16 cellular contexts compared by ENCODE assay signal in genomic region chr6:46898011-46898410, GRCh38. TPM values are rescaled to one million over a fixed set of nuclear protein-coding genes. Genes with fewer than 3 reads are reported as not detected.
DNase-seq lines count a peak whose midpoint lies in the region; ATAC-seq and TF ChIP-seq lines count a peak whose summit lies in the region.
"Had no signal": no experiment of that assay in that cellular context is flagged by ENCODE, and none has a peak within 500 bp of the region (broad histone marks: within the 10 kb centered on the region; RNA-seq: fewer than 3 reads in every experiment).

No MANE protein-coding gene starts in this region.

- H3K79me2 ChIP-seq in neural progenitor cell (ENCODE audit: low read depth) (no peaks in the 10 kb centered on the region), trophoblast cell (ENCODE audit: control insufficient read depth, insufficient read depth, low read length, poor library complexity) (no peaks in the 10 kb centered on the region)

- H3K23ac ChIP-seq in trophoblast cell (ENCODE audit: low read length), result no peak overlapping the region

- H3K36me3 ChIP-seq in left ventricle myocardium inferior (no peaks in the 10 kb centered on the region), neural progenitor cell (no peaks in the 10 kb centered on the region), aorta (ENCODE audit: control insufficient read depth in 1 of 2, insufficient read depth in 2 of 2, low read length in 1 of 2) (no peaks in the 10 kb centered on the region), trophoblast cell (ENCODE audit: control insufficient read depth in 1 of 2, insufficient read depth in 2 of 2, low read length in 2 of 2) (no peaks in the 10 kb centered on the region)
- H3K36me3 ChIP-seq: HAP-1 had no signal

- H3K9me3 Mint-ChIP-seq in endothelial cell (ENCODE audit: unreplicated experiment), result no peaks in the 10 kb centered on the region
- no peaks in the 10 kb centered on the region for H3K9me3 Mint-ChIP-seq in neural progenitor cell
- H3K9me3 Mint-ChIP-seq in HFFc6, result no peaks in the 10 kb centered on the region; the same call in 1 of the 2 replicates

- WGBS in aorta, 2 donors, result 11 to 23% methylated on average over 2 of the region's 2 CpGs
- WGBS in trophoblast cell (ENCODE audit: extremely low coverage, insufficient coverage, insufficient read length), result no CpG with 5 or more reads among the region's 2 CpGs

- DNase-seq in left ventricle myocardium inferior (no peak), cardiac septum (ENCODE audit: low spot score) (no peak), endothelial cell (ENCODE audit: low spot score) (no peak), neural progenitor cell (ENCODE audit: low spot score) (no peak), aorta (no peak), HFFc6 (no peak), trophoblast cell (no peak)
- DNase-seq: 8988T, C1 segment of cervical spinal cord, NCI-H1092, NCI-H345, NCI-H69, PC-9 had no signal

- H3K4me1 Mint-ChIP-seq in endothelial cell (ENCODE audit: unreplicated experiment) (peaks cover 69% of the 10 kb centered on the region), neural progenitor cell (no peaks in the 10 kb centered on the region), HFFc6 (ENCODE audit: low read depth) (no peaks in the 10 kb centered on the region)

- H3K4ac ChIP-seq in trophoblast cell (ENCODE audit: low read depth, low read length), result no peak overlapping the region

- no peak overlapping the region for H4K12ac ChIP-seq in trophoblast cell (ENCODE audit: low read depth, low read length)

- no peak overlapping the region for H2BK12ac ChIP-seq in trophoblast cell (ENCODE audit: low read length)

- peak overlapping the region; percentile 73 for H3K27ac ChIP-seq in left ventricle myocardium inferior (replicated peaks)
- no peak overlapping the region for H3K27ac ChIP-seq in neural progenitor cell
- no peak overlapping the region for H3K27ac ChIP-seq in aorta (ENCODE audit: low read depth in 1 of 2, low read length in 2 of 2)
- H3K27ac ChIP-seq in trophoblast cell (ENCODE audit: low read depth, low read length), result no peak overlapping the region
- H3K27ac ChIP-seq: HL-60, PC-9 had no signal

- H4K91ac ChIP-seq in trophoblast cell (ENCODE audit: low read depth, low read length), result no peak overlapping the region

- no peaks in the 10 kb centered on the region for H4K20me1 ChIP-seq in neural progenitor cell (ENCODE audit: low read depth)

- H2BK5ac ChIP-seq in trophoblast cell (ENCODE audit: low read depth, low read length, poor library complexity), result no peak overlapping the region

- H3K9ac ChIP-seq in neural progenitor cell, result no peak overlapping the region
- no peak overlapping the region for H3K9ac ChIP-seq in trophoblast cell (ENCODE audit: low read length)

- TF ChIP-seq CTCF in left ventricle myocardium inferior (IDR thresholded peaks at IDR 0.05; ENCODE audit: borderline replicate concordance), result no peak
- TF ChIP-seq CTCF in endothelial cell (IDR thresholded peaks at IDR 0.05; ENCODE audit: unreplicated experiment), result no peak
- no peak for TF ChIP-seq CTCF in neural progenitor cell (IDR thresholded peaks at IDR 0.05)
- TF ChIP-seq CTCF in HFFc6 (IDR thresholded peaks at IDR 0.05), result no peak

- H3K9me3 ChIP-seq in left ventricle myocardium inferior (replicated peaks), result no peaks in the 10 kb centered on the region
- H3K9me3 ChIP-seq in neural progenitor cell (ENCODE audit: low read depth), result no peaks in the 10 kb centered on the region
- no peaks in the 10 kb centered on the region for H3K9me3 ChIP-seq in aorta (ENCODE audit: control insufficient read depth, low read length)
- H3K9me3 ChIP-seq in trophoblast cell (ENCODE audit: insufficient read depth, low read depth, low read length), result no peaks in the 10 kb centered on the region
- H3K9me3 ChIP-seq: HAP-1 had no signal

- H2AK5ac ChIP-seq in trophoblast cell (ENCODE audit: low read length), result no peak overlapping the region

- no peak overlapping the region for H4K8ac ChIP-seq in trophoblast cell (ENCODE audit: low read depth, low read length)

- H3K14ac ChIP-seq in trophoblast cell (ENCODE audit: low read length), result no peak overlapping the region

- intact Hi-C loops in left ventricle myocardium inferior (cut with micrococcal nuclease), result no loop called here
- intact Hi-C loops in cardiac septum (cut with DNase I), result no loop called here
- intact Hi-C loops in aorta (cut with DNase I), result no loop called here

- peak; percentile 37 for ATAC-seq in aorta (ENCODE audit: low FRiP score)
- ATAC-seq in HG03175 (IDR thresholded peaks at IDR 0.05; ENCODE audit: unreplicated experiment), result no peak

- H3K4me3 ChIP-seq in left ventricle myocardium inferior, result no peak overlapping the region
- H3K4me3 ChIP-seq in neural progenitor cell, result no peak overlapping the region
- H3K4me3 ChIP-seq in aorta (ENCODE audit: low read length in 2 of 2), result no peak overlapping the region
- H3K4me3 ChIP-seq in trophoblast cell (ENCODE audit: low read depth, low read length), result no peak overlapping the region
- H3K4me3 ChIP-seq: HAP-1, PC-9 had no signal

- no peak overlapping the region for H3K4me2 ChIP-seq in neural progenitor cell
- H3K4me2 ChIP-seq in trophoblast cell (ENCODE audit: low read length), result no peak overlapping the region
- H3K4me2 ChIP-seq: PC-9 had no signal

- H3K27me3 Mint-ChIP-seq in endothelial cell (ENCODE audit: unreplicated experiment), result peaks cover 4% of the 10 kb centered on the region
- H3K27me3 Mint-ChIP-seq in neural progenitor cell (ENCODE audit: insufficient read depth, low read depth), result peaks cover 9% of the 10 kb centered on the region
- H3K27me3 Mint-ChIP-seq in HFFc6 (ENCODE audit: insufficient read depth), result peaks cover 12% of the 10 kb centered on the region

- H3K27me3 ChIP-seq in left ventricle myocardium inferior (ENCODE audit: low read depth) (peaks cover 17% of the 10 kb centered on the region), neural progenitor cell (no peaks in the 10 kb centered on the region), aorta (ENCODE audit: control insufficient read depth in 1 of 2, insufficient read depth in 2 of 2, low read length in 1 of 2) (no peaks in the 10 kb centered on the region), trophoblast cell (ENCODE audit: insufficient read depth, low read length) (no peaks in the 10 kb centered on the region)

- peak overlapping the region; percentile 23 for H3K4me3 Mint-ChIP-seq in endothelial cell (ENCODE audit: unreplicated experiment)
- no peak overlapping the region for H3K4me3 Mint-ChIP-seq in neural progenitor cell
- H3K4me3 Mint-ChIP-seq in HFFc6, result no peak overlapping the region

- no peak overlapping the region for H3K18ac ChIP-seq in trophoblast cell (ENCODE audit: low read length)

- peaks cover 85% of the 10 kb centered on the region for H3K4me1 ChIP-seq in left ventricle myocardium inferior
- no peaks in the 10 kb centered on the region for H3K4me1 ChIP-seq in neural progenitor cell
- H3K4me1 ChIP-seq in aorta (ENCODE audit: control insufficient read depth in 1 of 2, insufficient read depth in 2 of 2, low read length in 2 of 2), result no peaks in the 10 kb centered on the region
- peaks cover 0 to 1% of the 10 kb centered on the region in 2 experiments for H3K4me1 ChIP-seq in trophoblast cell (ENCODE audit: control insufficient read depth in 1 of 2, insufficient read depth in 2 of 2, low read length in 2 of 2)
- H3K4me1 ChIP-seq: HAP-1 had no signal

- no peaks in the 10 kb centered on the region for H3F3A ChIP-seq in neural progenitor cell (ENCODE audit: low read depth)

- no peak overlapping the region for H2BK120ac ChIP-seq in trophoblast cell (ENCODE audit: insufficient read depth, low read length, poor library complexity)

- H3K27ac Mint-ChIP-seq in endothelial cell (ENCODE audit: unreplicated experiment) (no peak overlapping the region), neural progenitor cell (no peak overlapping the region), HFFc6 (no peak overlapping the region)

- H2AFZ ChIP-seq in neural progenitor cell (replicated peaks), result peak overlapping the region; percentile 15
- no peak overlapping the region for H2AFZ ChIP-seq in trophoblast cell (ENCODE audit: insufficient read depth, low read length, poor library complexity)
- H2AFZ ChIP-seq: PC-9 had no signal

- H3K36me3 Mint-ChIP-seq in endothelial cell (ENCODE audit: low read depth, unreplicated experiment), result peaks cover 77% of the 10 kb centered on the region
- no peaks in the 10 kb centered on the region for H3K36me3 Mint-ChIP-seq in neural progenitor cell
- no peaks in the 10 kb centered on the region for H3K36me3 Mint-ChIP-seq in HFFc6 (ENCODE audit: low read depth)

- H3K79me1 ChIP-seq in trophoblast cell (ENCODE audit: low read length), result no peaks in the 10 kb centered on the region

RNA-seq across cellular contexts. Expression of gene ADGRF5, which starts 23.7 kb away (rescaled TPM):
- total RNA-seq in left ventricle myocardium inferior (42.1 TPM), cardiac septum (34.7 TPM), endothelial cell (ENCODE audit: unreplicated experiment) (250 TPM), neural progenitor cell (ENCODE audit: low replicate concordance) (not detected in 2 replicates), aorta (10 to 100 TPM; 28.7 to 34.6 TPM)
- polyA plus RNA-seq in aorta, result 1 to 10 TPM in 1 of 2 donors, under 1 TPM in 1; 0.50 to 3.8 TPM
- under 1 TPM in 4 of 6 experiments, not detected in 2; 0.06 to 0.26 (median 0.20) TPM for total RNA-seq in HFFc6 (2021; fragmentation: NEBNext Ultra II Directional; extraction: Animal tissue kit (Norgen Biotek cat#: 25700))
- 0.25 and 0.30 TPM in 2 replicates for polyA plus RNA-seq in trophoblast cell (2013)

Comparison
In these comparisons a context has a peak if more than half of its experiments do, and no peak if none do; other contexts are left out.
1. RNA of gene ADGRF5, which starts 23.7 kb away (total RNA-seq): 250 TPM in endothelial cell (single experiment), 42.1 TPM in left ventricle myocardium inferior (single experiment), 34.7 TPM in cardiac septum (single experiment) and 28.7 to 34.6 TPM in aorta; 0.06 to 0.26 TPM in HFFc6 and not detected in neural progenitor cell; every median in the first group is over 10 times any median in the second.